Comparison of ENCODE assay signal across 13 cellular contexts in the genomic region with DNA sequence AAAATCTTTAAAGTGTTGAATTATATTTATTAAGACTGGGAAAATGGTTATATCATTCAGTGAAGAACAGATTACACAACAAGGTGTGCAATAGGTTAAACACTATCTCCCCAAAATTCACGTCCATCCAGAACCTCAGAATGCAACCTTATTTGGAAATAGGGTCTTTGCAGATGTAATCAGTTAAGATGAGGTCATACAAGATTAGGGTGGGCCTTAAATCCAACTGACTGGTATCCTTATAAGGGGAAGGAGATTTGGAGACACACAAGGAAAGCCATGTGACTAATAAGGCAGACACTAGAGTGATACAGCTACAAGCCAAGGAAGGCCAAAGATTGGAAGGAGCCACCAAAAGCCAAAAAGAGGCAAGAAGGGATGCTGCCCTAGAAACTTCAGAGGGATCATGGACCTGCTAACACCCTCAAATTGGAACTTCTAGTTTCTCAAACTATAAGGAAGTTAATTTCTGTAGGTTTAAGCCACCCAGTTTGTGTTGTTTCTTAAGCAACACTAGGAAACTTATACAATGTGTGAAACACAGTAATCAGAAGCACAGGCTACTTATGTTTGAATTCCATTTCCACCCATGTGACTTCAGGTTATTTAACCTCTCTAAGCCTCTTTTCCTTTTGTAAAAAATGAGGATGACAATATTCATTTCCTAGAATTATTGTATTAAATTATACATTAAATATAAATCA. TPM values are rescaled to one million over a fixed set of nuclear protein-coding genes. Genes with fewer than 3 reads are reported as not detected.
DNase-seq lines count a peak whose midpoint lies in the region; ATAC-seq lines count a peak whose summit lies in the region.
"Had no signal": no experiment of that assay in that cellular context is flagged by ENCODE, and none has a peak within 500 bp of the region (broad histone marks: within the 10 kb centered on the region; RNA-seq: fewer than 3 reads in every experiment).

No MANE protein-coding gene starts in this region.

- no peaks in the 10 kb centered on the region for H3K9me2 ChIP-seq in GM23248 (ENCODE audit: insufficient read depth)

- CTCF ChIA-PET in naive thymus-derived CD4-positive, alpha-beta T cell (lab: Charles Lee), result interaction anchor here (1.0 kb wide), 1 partner anchor 14 kb away, joined by 3 read pairs; no protein-coding TSS in a partner anchor

- ATAC-seq in naive thymus-derived CD4-positive, alpha-beta T cell, result no peak
- no peak for ATAC-seq in HG03280 (IDR thresholded peaks at IDR 0.05; ENCODE audit: unreplicated experiment)

- no peaks in the 10 kb centered on the region for H3K27me3 Mint-ChIP-seq in naive thymus-derived CD4-positive, alpha-beta T cell
- H3K27me3 Mint-ChIP-seq in activated CD4-positive, alpha-beta T cell treated with anti-CD3 and anti-CD28 coated beads, Interleukin-2, amount 10 ng/mL, durations not matched to agents 24 days and 14 days, result no peaks in the 10 kb centered on the region
- H3K27me3 Mint-ChIP-seq: activated T-cell treated with anti-CD3 and anti-CD28 coated beads, Interleukin-2, amount 50 U/mL, for 24 hours had no signal

- 0 out of 2 replicates have a peak, but pooled peaks cover 4% of the 10 kb centered on the region for H3F3A ChIP-seq in GM23248 (ENCODE audit: insufficient read depth)

- H3K36me3 ChIP-seq in GM23248 (ENCODE audit: low read depth), result no peaks in the 10 kb centered on the region
- no peaks in the 10 kb centered on the region for H3K36me3 ChIP-seq in naive thymus-derived CD4-positive, alpha-beta T cell (ENCODE audit: control insufficient read depth in 2 of 3, insufficient read depth in 3 of 3, low read length in 3 of 3)
- H3K36me3 ChIP-seq in H7 (replicated peaks; ENCODE audit: control insufficient read depth, insufficient read depth, low read length), result no peaks in the 10 kb centered on the region

- intact Hi-C loops in naive thymus-derived CD4-positive, alpha-beta T cell (cut with micrococcal nuclease), result no loop called here
- intact Hi-C loops in activated CD4-positive, alpha-beta T cell treated with anti-CD3 and anti-CD28 coated beads, Interleukin-2, amount 10 ng/mL, durations not matched to agents 24 days and 14 days (cut with micrococcal nuclease), result no loop called here

- H3K9me3 ChIP-seq in GM23248 (ENCODE audit: low read depth), result no peaks in the 10 kb centered on the region
- H3K9me3 ChIP-seq in naive thymus-derived CD4-positive, alpha-beta T cell (ENCODE audit: control insufficient read depth in 2 of 3, low read length in 3 of 3), result no peaks in the 10 kb centered on the region

- H3K9ac ChIP-seq in GM23248, result no peak overlapping the region

- WGBS in GM23248 (ENCODE audit: low coverage in 1 of 2, low lambda C conversion rate in 2 of 2, missing lambda C conversion rate in 2 of 2), 2 experiments, result 70 to 74% methylated on average over 1 of the region's 1 CpG

- POLR2A ChIA-PET in naive thymus-derived CD4-positive, alpha-beta T cell (lab: Charles Lee), result no interaction called here

- no peak overlapping the region for H3K27ac ChIP-seq in GM23248
- H3K27ac ChIP-seq in naive thymus-derived CD4-positive, alpha-beta T cell (ENCODE audit: low read depth, low read length), result no peak overlapping the region

- peak overlapping the region; percentile 10; the same call in 1 of the 2 replicates for H2AFZ ChIP-seq in GM23248

- in situ Hi-C loops in GM23248 (cut with MboI), result no loop called here

- H3K27ac Mint-ChIP-seq in naive thymus-derived CD4-positive, alpha-beta T cell, result peak overlapping the region in 6 of 9 donors; percentile 5 to 84 (median 72)
- H3K27ac Mint-ChIP-seq in activated CD4-positive, alpha-beta T cell treated with anti-CD3 and anti-CD28 coated beads, Interleukin-2, amount 10 ng/mL, durations not matched to agents 24 days and 14 days, result no peak overlapping the region
- H3K27ac Mint-ChIP-seq: activated T-cell treated with anti-CD3 and anti-CD28 coated beads, Interleukin-2, amount 50 U/mL, for 24 hours had no signal

- H3K9me3 Mint-ChIP-seq in naive thymus-derived CD4-positive, alpha-beta T cell, result no peaks in the 10 kb centered on the region
- no peaks in the 10 kb centered on the region for H3K9me3 Mint-ChIP-seq in activated CD4-positive, alpha-beta T cell treated with anti-CD3 and anti-CD28 coated beads, Interleukin-2, amount 10 ng/mL, durations not matched to agents 24 days and 14 days
- H3K9me3 Mint-ChIP-seq: activated T-cell treated with anti-CD3 and anti-CD28 coated beads, Interleukin-2, amount 50 U/mL, for 24 hours had no signal

- no peak overlapping the region for H3K4me3 ChIP-seq in GM23248
- H3K4me3 ChIP-seq in naive thymus-derived CD4-positive, alpha-beta T cell (ENCODE audit: low read length), result no peak overlapping the region
- H3K4me3 ChIP-seq in H7 (ENCODE audit: insufficient read depth, low read depth, low read length), result no peak overlapping the region

- peaks cover 99% of the 10 kb centered on the region for H3K79me2 ChIP-seq in GM23248 (ENCODE audit: insufficient read depth)

- H3K27me3 ChIP-seq in GM23248 (replicated peaks; ENCODE audit: insufficient read depth) (no peaks in the 10 kb centered on the region), H7 (ENCODE audit: control insufficient read depth, insufficient read depth, low read length) (no peaks in the 10 kb centered on the region)
- H3K27me3 ChIP-seq in naive thymus-derived CD4-positive, alpha-beta T cell (ENCODE audit: control insufficient read depth in 2 of 2, insufficient read depth in 2 of 2, low read length in 2 of 2), result no peaks in the 10 kb centered on the region

- peak overlapping the region in 1 of 10 donors; percentile 25 for H3K4me3 Mint-ChIP-seq in naive thymus-derived CD4-positive, alpha-beta T cell
- H3K4me3 Mint-ChIP-seq in activated CD4-positive, alpha-beta T cell treated with anti-CD3 and anti-CD28 coated beads, Interleukin-2, amount 10 ng/mL, durations not matched to agents 24 days and 14 days, result no peak overlapping the region
- H3K4me3 Mint-ChIP-seq: activated T-cell treated with anti-CD3 and anti-CD28 coated beads, Interleukin-2, amount 50 U/mL, for 24 hours had no signal

- no peaks in the 10 kb centered on the region; the same call in 1 of the 2 replicates for H4K20me1 ChIP-seq in GM23248 (ENCODE audit: insufficient read depth)

- peaks cover 25% of the 10 kb centered on the region for H3K4me1 ChIP-seq in GM23248 (ENCODE audit: insufficient read depth)
- H3K4me1 ChIP-seq in naive thymus-derived CD4-positive, alpha-beta T cell (ENCODE audit: control insufficient read depth in 2 of 2, insufficient read depth in 2 of 2, low read length in 2 of 2), result peaks cover 0 to 11% of the 10 kb centered on the region in 2 donors

- H3K36me3 Mint-ChIP-seq in naive thymus-derived CD4-positive, alpha-beta T cell, result peaks cover 0 to 4% (median 1%) of the 10 kb centered on the region in 5 donors
- H3K36me3 Mint-ChIP-seq in activated CD4-positive, alpha-beta T cell treated with anti-CD3 and anti-CD28 coated beads, Interleukin-2, amount 10 ng/mL, durations not matched to agents 24 days and 14 days (ENCODE audit: low read depth), result peaks cover 8% of the 10 kb centered on the region

- DNase-seq in AML-193 (lab: John Stamatoyannopoulos, UW) (peak; percentile 59 to 74), GM23248 (peak; percentile 12), amniotic epithelial cell (ENCODE audit: low read depth) (peak; percentile 54), COLO668 (lab: John Stamatoyannopoulos, UW; ENCODE audit: unreplicated experiment) (no peak), H7 (no peak)
- no peak for DNase-seq in naive thymus-derived CD4-positive, alpha-beta T cell
- DNase-seq in activated CD4-positive, alpha-beta T cell treated with anti-CD3 and anti-CD28 coated beads, Interleukin-2, amount 10 ng/mL, durations not matched to agents 24 days and 14 days, result no peak
- DNase-seq: activated T-cell treated with anti-CD3 and anti-CD28 coated beads, Interleukin-2, amount 50 U/mL, for 24 hours; C1 segment of cervical spinal cord; NCI-H1694 treated with DMSO at 0.1 percent for 48 hours; nucleus accumbens; stimulated activated CD4-positive, alpha-beta T cell treated with anti-CD3 and anti-CD28 coated beads, Interleukin-1b, Interleukin-23, amount 100 ng/mL, for 48 hours had no signal

- peaks cover 27 to 56% (median 48%) of the 10 kb centered on the region in 7 donors for H3K4me1 Mint-ChIP-seq in naive thymus-derived CD4-positive, alpha-beta T cell
- peaks cover 16% of the 10 kb centered on the region for H3K4me1 Mint-ChIP-seq in activated CD4-positive, alpha-beta T cell treated with anti-CD3 and anti-CD28 coated beads, Interleukin-2, amount 10 ng/mL, durations not matched to agents 24 days and 14 days

- H3K4me2 ChIP-seq in GM23248 (ENCODE audit: unreplicated experiment), result peak overlapping the region; percentile 9

RNA-seq across cellular contexts. Expression of a gene that starts 16.9 kb away (rescaled TPM):
- 32.6 and 41.4 TPM in 2 replicates for total RNA-seq in GM23248 (2014; rRNA removed; shearing (Covaris generic))
- polyA plus RNA-seq in GM23248 (2016; fragmentation: Nextera tagmentation; extraction: Ambion mirVana), result 8.4 and 8.5 TPM in 2 replicates
- 10 to 100 TPM; 45.2 to 74.6 (median 53.7) TPM for total RNA-seq in naive thymus-derived CD4-positive, alpha-beta T cell
- polyA plus RNA-seq in naive thymus-derived CD4-positive, alpha-beta T cell, result 1 to 10 TPM; 8.8 to 8.9 TPM
- total RNA-seq in H7 (2014; rRNA removed; shearing (Covaris generic)), result 42.2 and 50.4 TPM in 2 replicates
- total RNA-seq in activated CD4-positive, alpha-beta T cell treated with anti-CD3 and anti-CD28 coated beads, Interleukin-2, amount 10 ng/mL, durations not matched to agents 24 days and 14 days, result 65.4 and 67.2 TPM in 2 replicates

Comparison
In these comparisons a context has a peak if more than half of its experiments do, and no peak if none do; other contexts are left out.
1. DNase-seq: peak in AML-193 (2 of 2), GM23248 (single experiment) and amniotic epithelial cell (single experiment); none in naive thymus-derived CD4-positive, alpha-beta T cell (0 of 9), COLO668 (single experiment), H7 (single experiment) and activated CD4-positive, alpha-beta T cell treated with anti-CD3 and anti-CD28 coated beads, Interleukin-2, amount 10 ng/mL, durations not matched to agents 24 days and 14 days (single experiment).